In genomic region chr18:11948852-11949523, GRCh38 we compare ENCODE assay signal across 13 cellular contexts. TPM values are rescaled to one million over a fixed set of nuclear protein-coding genes. Genes with fewer than 3 reads are reported as not detected.
DNase-seq lines count a peak whose midpoint lies in the region; ATAC-seq, FAIRE-seq and TF ChIP-seq lines count a peak whose summit lies in the region.
"Had no signal": no experiment of that assay in that cellular context is flagged by ENCODE, and none has a peak within 500 bp of the region (broad histone marks: within the 10 kb centered on the region; RNA-seq: fewer than 3 reads in every experiment).

No MANE protein-coding gene starts in this region.

- peaks cover 30% of the 10 kb centered on the region for H3K4me1 Mint-ChIP-seq in GM23338
- peaks cover 9% of the 10 kb centered on the region for H3K4me1 Mint-ChIP-seq in activated naive CD8-positive, alpha-beta T cell treated with anti-CD3 and anti-CD28 coated beads, Interleukin-2, amount 50 U/mL, for 24 hours

- TF ChIP-seq CTCF in GM23338 (conservative IDR thresholded peaks at IDR 0.05; ENCODE audit: low read depth in 2 of 2) (no peak), smooth muscle cell (IDR thresholded peaks at IDR 0.05; ENCODE audit: borderline replicate concordance, insufficient read depth, poor library complexity, severe bottlenecking) (no peak)

- 27% methylated on average over 6 of the region's 6 CpGs for WGBS in smooth muscle cell (ENCODE audit: low lambda C conversion rate)

- H2AFZ ChIP-seq in GM23338 (0 out of 2 replicates have a peak overlapping the region, but pooled peaks have one; percentile 0), smooth muscle cell (ENCODE audit: low read depth) (peak overlapping the region; percentile 31)

- H3K4me2 ChIP-seq in GM23338: no peak overlapping the region
- H3K4me2 ChIP-seq in smooth muscle cell: peak overlapping the region; percentile 55

- peak overlapping the region; percentile 23; the same call in 1 of the 3 replicates for H3K4me3 Mint-ChIP-seq in GM23338
- no peak overlapping the region for H3K4me3 Mint-ChIP-seq in activated naive CD8-positive, alpha-beta T cell treated with anti-CD3 and anti-CD28 coated beads, Interleukin-2, amount 50 U/mL, for 24 hours

- H3K9me3 Mint-ChIP-seq in GM23338: peaks cover 2% of the 10 kb centered on the region; the same call in 2 of the 3 replicates
- no peaks in the 10 kb centered on the region for H3K9me3 Mint-ChIP-seq in activated naive CD8-positive, alpha-beta T cell treated with anti-CD3 and anti-CD28 coated beads, Interleukin-2, amount 50 U/mL, for 24 hours

- H3F3A ChIP-seq in GM23338 (replicated peaks; ENCODE audit: low read depth) (no peaks in the 10 kb centered on the region), smooth muscle cell (ENCODE audit: low read depth) (peaks cover 36% of the 10 kb centered on the region)

- H3K27ac Mint-ChIP-seq in GM23338: peak overlapping the region; percentile 20
- H3K27ac Mint-ChIP-seq in activated naive CD8-positive, alpha-beta T cell treated with anti-CD3 and anti-CD28 coated beads, Interleukin-2, amount 50 U/mL, for 24 hours: peak overlapping the region; percentile 35

- H3K79me2 ChIP-seq in GM23338 (replicated peaks; ENCODE audit: insufficient read depth) (no peaks in the 10 kb centered on the region), smooth muscle cell (ENCODE audit: low read depth) (no peaks in the 10 kb centered on the region)

- no peaks in the 10 kb centered on the region for H3K9me3 ChIP-seq in smooth muscle cell (replicated peaks; ENCODE audit: low read depth)

- H3K27me3 ChIP-seq in GM23338 (ENCODE audit: insufficient read depth) (no peaks in the 10 kb centered on the region), layer of hippocampus (ENCODE audit: control insufficient read depth, insufficient read depth, low read length) (no peaks in the 10 kb centered on the region), smooth muscle cell (ENCODE audit: low read depth) (no peaks in the 10 kb centered on the region)

- H3K4me3 ChIP-seq in GM23338 (no peak overlapping the region), smooth muscle cell (no peak overlapping the region)

- ATAC-seq in GM23338 (no peak), HG03280 (IDR thresholded peaks at IDR 0.05; ENCODE audit: unreplicated experiment) (no peak), GM21737 (IDR thresholded peaks at IDR 0.05; ENCODE audit: unreplicated experiment) (no peak), esophagus mucosa (no peak)
- no peak for ATAC-seq in activated naive CD8-positive, alpha-beta T cell treated with anti-CD3 and anti-CD28 coated beads, Interleukin-2, amount 50 U/mL, for 24 hours

- H3K27ac ChIP-seq in GM23338 (ENCODE audit: low read depth): no peak overlapping the region
- peak overlapping the region; percentile 10 for H3K27ac ChIP-seq in layer of hippocampus (ENCODE audit: low read depth, low read length)
- H3K27ac ChIP-seq in smooth muscle cell (ENCODE audit: low read depth): peak overlapping the region; percentile 85

- FAIRE-seq in frontal cortex (lab: Jason Lieb, UNC): no peak
- FAIRE-seq: H54 had no signal

- no peaks in the 10 kb centered on the region for H3K36me3 ChIP-seq in GM23338 (ENCODE audit: insufficient read depth)
- H3K36me3 ChIP-seq in smooth muscle cell (ENCODE audit: low read depth): no peaks in the 10 kb centered on the region

- no peaks in the 10 kb centered on the region for H3K9me2 ChIP-seq in GM23338 (ENCODE audit: insufficient read depth)

- peaks cover 2% of the 10 kb centered on the region; the same call in 1 of the 3 replicates for H3K36me3 Mint-ChIP-seq in GM23338 (ENCODE audit: low read depth)
- no peaks in the 10 kb centered on the region for H3K36me3 Mint-ChIP-seq in activated naive CD8-positive, alpha-beta T cell treated with anti-CD3 and anti-CD28 coated beads, Interleukin-2, amount 50 U/mL, for 24 hours (ENCODE audit: low read depth)

- H3K9ac ChIP-seq in smooth muscle cell (ENCODE audit: low read depth): no peak overlapping the region

- H3K4me1 ChIP-seq in GM23338 (ENCODE audit: insufficient read depth): peaks cover 32% of the 10 kb centered on the region
- H3K4me1 ChIP-seq in smooth muscle cell (ENCODE audit: low read depth): peaks cover 19% of the 10 kb centered on the region

- DNase-seq in GM23338 (ENCODE audit: low spot score) (peak; percentile 40), smooth muscle cell (lab: John Stamatoyannopoulos, UW; ENCODE audit: unreplicated experiment) (no peak), frontal cortex (ENCODE audit: low spot score in 2 of 2) (no peak)
- no peak for DNase-seq in activated naive CD8-positive, alpha-beta T cell treated with anti-CD3 and anti-CD28 coated beads, Interleukin-2, amount 50 U/mL, for 24 hours
- DNase-seq: Karpas-422; NCI-H2081; stimulated activated CD4-positive, alpha-beta T cell treated with anti-CD3 and anti-CD28 coated beads, Interleukin-15, amount 100 ng/mL, for 24 hours; T-helper 2 cell had no signal

- peaks cover 7% of the 10 kb centered on the region for H3K27me3 Mint-ChIP-seq in GM23338 (ENCODE audit: insufficient read depth, low read depth, poor library complexity)
- H3K27me3 Mint-ChIP-seq in activated naive CD8-positive, alpha-beta T cell treated with anti-CD3 and anti-CD28 coated beads, Interleukin-2, amount 50 U/mL, for 24 hours: no peaks in the 10 kb centered on the region

- H4K20me1 ChIP-seq in GM23338 (replicated peaks; ENCODE audit: insufficient read depth) (no peaks in the 10 kb centered on the region), smooth muscle cell (ENCODE audit: low read depth) (no peaks in the 10 kb centered on the region)

TF ChIP-seq in GM23338, 12 proteins besides CTCF, POLR2A, EP300 and RAD21:
- TF ChIP-seq CREB1 (CRISPR knock-in tag; IDR thresholded peaks at IDR 0.05; ENCODE audit: low read depth): no peak

RNA-seq across cellular contexts. Expression of gene IMPA2, which starts 32.3 kb away (rescaled TPM):
- total RNA-seq in GM23338 (2014; rRNA removed; shearing (Covaris generic)): 91.8 and 122 TPM in 2 replicates
- polyA plus RNA-seq in GM23338 (2016; fragmentation: Nextera tagmentation; extraction: Ambion mirVana): 45.0 and 50.4 TPM in 2 replicates
- 9.9 and 10.5 TPM in 2 replicates for total RNA-seq in smooth muscle cell
- 17.8 and 22.4 TPM in 2 replicates for polyA plus RNA-seq in smooth muscle cell
- total RNA-seq in frontal cortex: 2.9 TPM
- total RNA-seq in esophagus mucosa: 140 TPM

RNA-seq across cellular contexts. Expression of gene MPPE1, which starts 40.9 kb away (rescaled TPM):
- total RNA-seq in GM23338 (2014; rRNA removed; shearing (Covaris generic)): 18.8 and 29.8 TPM in 2 replicates
- polyA plus RNA-seq in GM23338 (2016; fragmentation: Nextera tagmentation; extraction: Ambion mirVana) (24.6 and 25.1 TPM in 2 replicates), smooth muscle cell (33.6 and 36.7 TPM in 2 replicates)
- total RNA-seq in smooth muscle cell (28.5 and 73.1 TPM in 2 replicates), frontal cortex (16.3 TPM), esophagus mucosa (25.7 TPM)
